Comparison of ENCODE assay signal across 8 cellular contexts in genomic region chr2:228681426-228681825, GRCh38.
DNase-seq lines count a peak whose midpoint lies in the region; ATAC-seq and TF ChIP-seq lines count a peak whose summit lies in the region.

No MANE protein-coding gene starts in this region.

- H3K9me3 ChIP-seq in vagina = no peaks in the 10 kb centered on the region

- peak in 2 of 3 experiments; percentile 20 to 50 for TF ChIP-seq CTCF in vagina (IDR thresholded peaks at IDR 0.05)

- ATAC-seq in esophagus mucosa = no peak

- no peak for TF ChIP-seq POLR2A in vagina (IDR thresholded peaks at IDR 0.05)

- no peaks in the 10 kb centered on the region for H3K4me1 ChIP-seq in vagina

- H3K36me3 ChIP-seq in vagina = no peaks in the 10 kb centered on the region

- DNase-seq in NCI-H82 (lab: John Stamatoyannopoulos, UW) (peak; percentile 34), NCI-H82 treated with DMSO at 0.1 percent for 48 hours (lab: John Stamatoyannopoulos, UW; ENCODE audit: unreplicated experiment) (no peak), amniotic epithelial cell (ENCODE audit: low read depth) (peak; percentile 70), iPS-NIHi7 (ENCODE audit: extremely low spot score) (peak; percentile 32), vagina (ENCODE audit: extremely low spot score in 2 of 2) (no peak), foreskin melanocyte (no peak), GM19240 (ENCODE audit: insufficient read length, low spot score) (no peak)

- intact Hi-C loops in vagina (cut with DNase I) = no loop called here

- H3K27me3 ChIP-seq in vagina = no peaks in the 10 kb centered on the region

- no peak overlapping the region for H3K4me3 ChIP-seq in vagina

- no peak overlapping the region for H3K27ac ChIP-seq in vagina

Comparison
In these comparisons a context has a peak if more than half of its experiments do, and no peak if none do; other contexts are left out.
1. DNase-seq: peak in NCI-H82 (single experiment), amniotic epithelial cell (single experiment) and iPS-NIHi7 (single experiment); none in NCI-H82 treated with DMSO at 0.1 percent for 48 hours (single experiment), vagina (0 of 2), foreskin melanocyte (single experiment) and GM19240 (single experiment).